8 cellular contexts compared by ENCODE assay signal in genomic region chr9:127980056-127980705, GRCh38. TPM values are rescaled to one million over a fixed set of nuclear protein-coding genes. Genes with fewer than 3 reads are reported as not detected.
DNase-seq lines count a peak whose midpoint lies in the region; ATAC-seq lines count a peak whose summit lies in the region.

No MANE protein-coding gene starts in this region.

- ATAC-seq in GM19468 (IDR thresholded peaks at IDR 0.05; ENCODE audit: extremely low read depth, unreplicated experiment) (peak; percentile 9), HG03571 (IDR thresholded peaks at IDR 0.05; ENCODE audit: unreplicated experiment) (peak; percentile 24)
- peak; percentile 29 for ATAC-seq in effector memory CD8-positive, alpha-beta T cell (replicated peaks)

- H3K36me3 ChIP-seq in muscle layer of duodenum (ENCODE audit: control insufficient read depth in 1 of 2, insufficient read depth in 2 of 2, low read length in 2 of 2), result no peaks in the 10 kb centered on the region

- in situ Hi-C loops in Caki2 (cut with HindIII; ENCODE audit: low pct_unique_long_range_greater_than_20kb, low sequenced_read_pairs), result no loop called here

- no peaks in the 10 kb centered on the region for H3K27me3 ChIP-seq in muscle layer of duodenum (ENCODE audit: low read depth, low read length)

- no peaks in the 10 kb centered on the region for H3K27me3 Mint-ChIP-seq in effector memory CD8-positive, alpha-beta T cell

- no peaks in the 10 kb centered on the region for H3K9me3 ChIP-seq in muscle layer of duodenum (ENCODE audit: control insufficient read depth in 1 of 2, low read length in 2 of 2)

- H3K4me1 ChIP-seq in muscle layer of duodenum (ENCODE audit: control insufficient read depth in 1 of 2, insufficient read depth in 2 of 2, low read length in 2 of 2), result peaks cover 18 to 55% of the 10 kb centered on the region in 2 donors

- H3K4me1 Mint-ChIP-seq in effector memory CD8-positive, alpha-beta T cell (ENCODE audit: low read depth in 2 of 2), result peaks cover 37% of the 10 kb centered on the region in 2 donors

- H3K4me3 Mint-ChIP-seq in effector memory CD8-positive, alpha-beta T cell, result peak overlapping the region; percentile 95 to 98

- H3K4me3 ChIP-seq in muscle layer of duodenum (ENCODE audit: low read depth in 1 of 2, low read length in 2 of 2), result peak overlapping the region; percentile 71 to 95

- peaks cover 34% of the 10 kb centered on the region for H3K36me3 Mint-ChIP-seq in effector memory CD8-positive, alpha-beta T cell (ENCODE audit: insufficient read depth)

- DNase-seq in Caki2 (ENCODE audit: low read depth) (peak; percentile 64), COR-L47 (lab: John Stamatoyannopoulos, UW) (no peak), NCI-H187 treated with DMSO at 0.1 percent for 48 hours (lab: John Stamatoyannopoulos, UW) (no peak)
- DNase-seq in activated CD4-positive, alpha-beta T cell treated with anti-CD3 and anti-CD28 coated beads for 48 hours, result peak; percentile 53
- DNase-seq in effector memory CD8-positive, alpha-beta T cell, result peak; percentile 32 to 47 (median 42)

- peak overlapping the region; percentile 72 for H3K27ac ChIP-seq in muscle layer of duodenum (ENCODE audit: low read length)

- no peaks in the 10 kb centered on the region for H3K9me3 Mint-ChIP-seq in effector memory CD8-positive, alpha-beta T cell

- H3K27ac Mint-ChIP-seq in effector memory CD8-positive, alpha-beta T cell, result peak overlapping the region; percentile 93 to 99

RNA-seq across cellular contexts. Expression of gene EEIG1, which starts 0.6 kb away (rescaled TPM):
- 93.4 and 140 TPM in 2 replicates for total RNA-seq in Caki2 (2014; rRNA removed; shearing (Covaris generic); ENCODE audit: low replicate concordance)

RNA-seq across cellular contexts. Expression of gene DPM2, which starts 42.5 kb away (rescaled TPM):
- 46.9 and 54.5 TPM in 2 replicates for total RNA-seq in Caki2 (2014; rRNA removed; shearing (Covaris generic); ENCODE audit: low replicate concordance)

RNA-seq across cellular contexts. Expression of gene PIP5KL1, which starts 49.6 kb away (rescaled TPM):
- total RNA-seq in Caki2 (2014; rRNA removed; shearing (Covaris generic); ENCODE audit: low replicate concordance), result 6.2 and 9.2 TPM in 2 replicates

Comparison
In these comparisons a context has a peak if more than half of its experiments do, and no peak if none do; other contexts are left out.
1. DNase-seq: peak in Caki2 (single experiment), activated CD4-positive, alpha-beta T cell treated with anti-CD3 and anti-CD28 coated beads for 48 hours (single experiment) and effector memory CD8-positive, alpha-beta T cell (3 of 3); none in COR-L47 (single experiment) and NCI-H187 treated with DMSO at 0.1 percent for 48 hours (single experiment).
2. Peak in every context shown above with its lines, with median percentiles within 50 percentile points of each other: ATAC-seq.